In genomic region chr1:89489037-89489729, GRCh38 we compare ENCODE assay signal across 18 cellular contexts. TPM values are rescaled to one million over a fixed set of nuclear protein-coding genes. Genes with fewer than 3 reads are reported as not detected.
DNase-seq lines count a peak whose midpoint lies in the region; ATAC-seq, FAIRE-seq and TF ChIP-seq lines count a peak whose summit lies in the region.
"Had no signal": no experiment of that assay in that cellular context is flagged by ENCODE, and none has a peak within 500 bp of the region (broad histone marks: within the 10 kb centered on the region; RNA-seq: fewer than 3 reads in every experiment).

No MANE protein-coding gene starts in this region.

- no peak overlapping the region for H3K4me3 ChIP-seq in AG04449 (ENCODE audit: low read depth, low read length)
- H3K4me3 ChIP-seq in fibroblast of pulmonary artery (replicated peaks; ENCODE audit: low read depth, low read length) = no peak overlapping the region
- no peak overlapping the region for H3K4me3 ChIP-seq in pancreas
- H3K4me3 ChIP-seq: adrenal gland, prostate gland had no signal

- CTCF ChIA-PET in AG04449 (lab: Yijun Ruan, JAX) = interaction anchor here (1.0 to 9.1 kb wide), 2 partner anchors 104 to 112 kb away, joined by 3 to 168 read pairs; no protein-coding TSS in a partner anchor

- H3K27ac ChIP-seq in pancreas = no peak overlapping the region
- H3K27ac ChIP-seq: adrenal gland, prostate gland, WERI-Rb-1 had no signal

- WGBS in pancreas, 2 donors = 82 to 83% methylated on average over 2 of the region's 2 CpGs

- TF ChIP-seq CTCF in AG04449 (IDR thresholded peaks at IDR 0.05; ENCODE audit: insufficient read depth, low read length, missing control alignments) (no peak), fibroblast of pulmonary artery (IDR thresholded peaks at IDR 0.05; ENCODE audit: low read length, missing control alignments) (no peak), GM20000 (IDR thresholded peaks at IDR 0.05; ENCODE audit: extremely low read depth, missing control alignments) (no peak), pancreas (IDR thresholded peaks at IDR 0.05) (no peak)

- H3K27me3 ChIP-seq in pancreas = no peaks in the 10 kb centered on the region
- H3K27me3 ChIP-seq: adrenal gland had no signal

- no peaks in the 10 kb centered on the region for H3K36me3 ChIP-seq in pancreas
- H3K36me3 ChIP-seq: adrenal gland, prostate gland, WERI-Rb-1 had no signal

- H3K4me1 ChIP-seq in pancreas = no peaks in the 10 kb centered on the region
- H3K4me1 ChIP-seq: adrenal gland, prostate gland had no signal

- FAIRE-seq in pancreas (lab: Jason Lieb, UNC) = no peak

- intact Hi-C loops in pancreas (cut with DNase I) = loop anchor here in 2 of 3 donors (5.0 to 10.0 kb wide), 3 partner anchors 108 to 276 kb away; no protein-coding TSS in a partner anchor

- ATAC-seq in GM18511 (IDR thresholded peaks at IDR 0.05; ENCODE audit: unreplicated experiment) = no peak
- ATAC-seq in pancreas = no peak
- ATAC-seq: Right ventricle myocardium inferior; stimulated activated naive B cell treated with anti-CD40 and anti-IgM and Interleukin-4, amounts not matched to agents 10 μg/mL and 1 μg/mL and 100 μg/mL, for 72 hours had no signal

- POLR2A ChIA-PET in AG04449 (lab: Yijun Ruan, JAX) = no interaction called here

- H3K9me3 ChIP-seq in pancreas = no peaks in the 10 kb centered on the region
- H3K9me3 ChIP-seq: adrenal gland, prostate gland had no signal

- DNase-seq in AG04449 (ENCODE audit: low read depth, low spot score) (peak; percentile 3), HT1080 (ENCODE audit: low read depth) (peak; percentile 70), SIG-M5 (lab: John Stamatoyannopoulos, UW) (peak; percentile 40), fibroblast of pulmonary artery (ENCODE audit: low read depth) (peak; percentile 41), GM20000 (ENCODE audit: low spot score) (no peak), pancreas (no peak)
- no peak for DNase-seq in effector CD4-positive, alpha-beta T cell
- DNase-seq: activated T-cell treated with anti-CD3 and anti-CD28 coated beads for 4 hours; DMS79 treated with DMSO at 0.1 percent for 48 hours; endodermal cell; KG1; stimulated activated CD4-positive, alpha-beta T cell treated with anti-CD3 and anti-CD28 coated beads, Interleukin-4, amount 100 ng/mL, for 1 hour; stimulated activated naive B cell treated with anti-CD40 and anti-IgM and Interleukin-4, amounts not matched to agents 10 μg/mL and 1 μg/mL and 100 μg/mL, for 72 hours; WERI-Rb-1 had no signal

RNA-seq across cellular contexts. Expression of gene LRRC8B, which starts 35.4 kb away (rescaled TPM):
- total RNA-seq in HT1080 (2014; rRNA removed; shearing (Covaris generic)) = 1.1 and 1.3 TPM in 2 replicates
- polyA plus RNA-seq in HT1080 (2015; cell fraction: cytosol; rRNA removed) = 2.0 and 3.1 TPM in 2 replicates
- 1.5 and 2.2 TPM in 2 replicates for polyA plus RNA-seq in HT1080 (2015; cell fraction: nucleus; rRNA removed)
- total RNA-seq in pancreas = 10 to 100 TPM in 2 of 6 donors, 1 to 10 TPM in 4; 5.9 to 14.2 (median 8.3) TPM
- polyA plus RNA-seq in pancreas = 1 to 10 TPM; 1.7 to 3.1 TPM

Comparison
In these comparisons a context has a peak if more than half of its experiments do, and no peak if none do; other contexts are left out.
1. DNase-seq: peak in AG04449 (single experiment), HT1080 (single experiment), SIG-M5 (single experiment) and fibroblast of pulmonary artery (single experiment); none in effector CD4-positive, alpha-beta T cell (single experiment), GM20000 (single experiment) and pancreas (0 of 6).